Comparison of ENCODE assay signal across 1 cellular context in the genomic region with DNA sequence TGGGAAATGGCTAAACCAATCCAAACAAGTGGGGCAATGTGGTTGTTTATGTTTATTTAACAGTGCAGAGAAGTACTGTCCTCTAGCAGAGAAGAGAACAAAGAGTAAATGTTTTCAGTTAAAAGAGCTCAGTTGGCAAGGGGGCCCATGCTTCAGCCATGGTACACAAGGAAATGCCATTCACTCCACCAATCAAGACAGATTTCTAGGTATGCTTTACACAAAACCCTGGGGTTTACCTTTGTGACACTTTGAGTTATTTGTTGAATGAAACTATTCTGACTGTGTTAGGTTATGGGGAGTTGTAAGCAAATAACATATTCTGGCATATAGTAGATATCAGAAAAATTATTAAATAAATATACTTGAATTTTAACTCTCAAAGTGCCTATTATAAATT.
TF ChIP-seq lines count a peak whose summit lies in the region.

No MANE protein-coding gene starts in this region.

TF ChIP-seq in IMR-90, 13 proteins besides CTCF, POLR2A, EP300 and RAD21 (continued from another document):
- TF ChIP-seq MXI1 (IDR thresholded peaks at IDR 0.05; ENCODE audit: borderline replicate concordance, low read depth, low read length) = no peak
- no peak for TF ChIP-seq BHLHE40 (IDR thresholded peaks at IDR 0.05; ENCODE audit: low read depth, low read length)
- no peak for TF ChIP-seq RFX5 (IDR thresholded peaks at IDR 0.05; ENCODE audit: low read depth, low read length)
- TF ChIP-seq MAFK (IDR thresholded peaks at IDR 0.05; ENCODE audit: low read depth, low read length) = no peak
- no peak for TF ChIP-seq FOS (IDR thresholded peaks at IDR 0.05; ENCODE audit: low read depth, low read length)
- no peak for TF ChIP-seq NFE2L2 (IDR thresholded peaks at IDR 0.05; ENCODE audit: low read depth, low read length)
- TF ChIP-seq USF2 (IDR thresholded peaks at IDR 0.05; ENCODE audit: low read depth, low read length) = no peak
